Comparison of ENCODE assay signal across 27 cellular contexts in genomic region chr9:14089051-14089798, GRCh38.
A peak's percentile ranks its signal among the peaks of the same experiment; 100 is the strongest.
DNase-seq lines count a peak whose midpoint lies in the region; ATAC-seq, FAIRE-seq and TF ChIP-seq lines count a peak whose summit lies in the region.
"Had no signal": no experiment of that assay in that cellular context is flagged by ENCODE, and none has a peak within 500 bp of the region (broad histone marks: within the 10 kb centered on the region; RNA-seq: fewer than 3 reads in every experiment).

No MANE protein-coding gene starts in this region.

- H3K4me3 ChIP-seq in bronchial epithelial cell (ENCODE audit: low read depth, low read length): no peak overlapping the region
- H3K4me3 ChIP-seq: esophagus squamous epithelium, sigmoid colon, thoracic aorta had no signal

- H3K4me3 Mint-ChIP-seq in nephron progenitor cell: no peak overlapping the region
- H3K4me3 Mint-ChIP-seq: activated CD4-positive, alpha-beta memory T cell treated with anti-CD3 and anti-CD28 coated beads, Interleukin-2, amount 10 ng/mL, durations not matched to agents 7 days and 5 days; CD14-positive monocyte; natural killer cell; stimulated activated effector memory CD8-positive, alpha-beta T cell treated with anti-CD3 and anti-CD28 coated beads, Interleukin-12 subunit alpha, Interleukin-12 subunit beta, amount 100 ng/mL, for 72 hours had no signal

- H3K4me1 Mint-ChIP-seq in nephron progenitor cell: peaks cover 53% of the 10 kb centered on the region
- H3K4me1 Mint-ChIP-seq: activated CD4-positive, alpha-beta memory T cell treated with anti-CD3 and anti-CD28 coated beads, Interleukin-2, amount 10 ng/mL, durations not matched to agents 7 days and 5 days; CD14-positive monocyte; natural killer cell; stimulated activated effector memory CD8-positive, alpha-beta T cell treated with anti-CD3 and anti-CD28 coated beads, Interleukin-12 subunit alpha, Interleukin-12 subunit beta, amount 100 ng/mL, for 72 hours had no signal

- no peaks in the 10 kb centered on the region for H3K9me3 Mint-ChIP-seq in nephron progenitor cell
- H3K9me3 Mint-ChIP-seq: activated CD4-positive, alpha-beta memory T cell treated with anti-CD3 and anti-CD28 coated beads, Interleukin-2, amount 10 ng/mL, durations not matched to agents 7 days and 5 days; stimulated activated effector memory CD8-positive, alpha-beta T cell treated with anti-CD3 and anti-CD28 coated beads, Interleukin-12 subunit alpha, Interleukin-12 subunit beta, amount 100 ng/mL, for 72 hours had no signal

- TF ChIP-seq CTCF in bronchial epithelial cell (IDR thresholded peaks at IDR 0.05; ENCODE audit: insufficient read depth, low read length, severe bottlenecking): no peak
- no peak for TF ChIP-seq CTCF in nephron progenitor cell (IDR thresholded peaks at IDR 0.05)

- FAIRE-seq in bronchial epithelial cell (lab: Jason Lieb, UNC): peak; percentile 7
- FAIRE-seq: G401.6, GM19239 had no signal

- no peaks in the 10 kb centered on the region for H3K27me3 ChIP-seq in bronchial epithelial cell (ENCODE audit: control insufficient read depth, insufficient read depth, low read length)
- H3K27me3 ChIP-seq: esophagus squamous epithelium, sigmoid colon had no signal

- H3K36me3 ChIP-seq in bronchial epithelial cell (ENCODE audit: control insufficient read depth, insufficient read depth, low read length): peaks cover 1% of the 10 kb centered on the region
- H3K36me3 ChIP-seq: thoracic aorta, WERI-Rb-1 had no signal

- DNase-seq in bronchial epithelial cell (ENCODE audit: low read depth) (no peak), nephron progenitor cell (peak; percentile 18), NCI-H748 (lab: John Stamatoyannopoulos, UW; ENCODE audit: unreplicated experiment) (no peak), NCI-H82 treated with DMSO at 0.1 percent for 48 hours (lab: John Stamatoyannopoulos, UW; ENCODE audit: unreplicated experiment) (no peak)
- no peak for DNase-seq in activated CD4-positive, alpha-beta T cell treated with anti-CD3 and anti-CD28 coated beads for 4 hours
- DNase-seq: activated CD4-positive, alpha-beta memory T cell treated with anti-CD3 and anti-CD28 coated beads, Interleukin-2, amount 10 ng/mL, durations not matched to agents 7 days and 5 days; anterior cingulate cortex; cerebellar nuclear complex; effector memory CD4-positive, alpha-beta T cell; esophagus squamous epithelium; left cardiac atrium; mesenchymal stem cell; natural killer cell; NCI-H1436 treated with DMSO at 0.1 percent for 48 hours; NK-92 treated with Interleukin-12 subunit alpha and Interleukin-12 subunit beta, amount 100 ng/mL, for 24 hours; posterior cingulate gyrus; sigmoid colon; WERI-Rb-1 had no signal

- ATAC-seq in GM18511 (IDR thresholded peaks at IDR 0.05; ENCODE audit: unreplicated experiment) (peak; percentile 75), HG02938 (IDR thresholded peaks at IDR 0.05; ENCODE audit: unreplicated experiment) (peak; percentile 69), GM21825 (IDR thresholded peaks at IDR 0.05; ENCODE audit: unreplicated experiment) (no peak)
- ATAC-seq: left cardiac atrium; natural killer cell; Panc1; stimulated activated effector memory CD8-positive, alpha-beta T cell treated with anti-CD3 and anti-CD28 coated beads, Interleukin-12 subunit alpha, Interleukin-12 subunit beta, amount 100 ng/mL, for 72 hours had no signal

- peaks cover 4% of the 10 kb centered on the region for H3K27me3 Mint-ChIP-seq in nephron progenitor cell (ENCODE audit: low read depth, poor library complexity)
- H3K27me3 Mint-ChIP-seq: activated CD4-positive, alpha-beta memory T cell treated with anti-CD3 and anti-CD28 coated beads, Interleukin-2, amount 10 ng/mL, durations not matched to agents 7 days and 5 days had no signal

- H3K27ac Mint-ChIP-seq in nephron progenitor cell: no peak overlapping the region
- H3K27ac Mint-ChIP-seq: activated CD4-positive, alpha-beta memory T cell treated with anti-CD3 and anti-CD28 coated beads, Interleukin-2, amount 10 ng/mL, durations not matched to agents 7 days and 5 days; CD14-positive monocyte; natural killer cell; stimulated activated effector memory CD8-positive, alpha-beta T cell treated with anti-CD3 and anti-CD28 coated beads, Interleukin-12 subunit alpha, Interleukin-12 subunit beta, amount 100 ng/mL, for 72 hours had no signal

- no peaks in the 10 kb centered on the region for H3K36me3 Mint-ChIP-seq in nephron progenitor cell (ENCODE audit: low read depth)
- H3K36me3 Mint-ChIP-seq: CD14-positive monocyte; natural killer cell; stimulated activated effector memory CD8-positive, alpha-beta T cell treated with anti-CD3 and anti-CD28 coated beads, Interleukin-12 subunit alpha, Interleukin-12 subunit beta, amount 100 ng/mL, for 72 hours had no signal
